Comparison of ENCODE assay signal across 8 cellular contexts in the genomic region with DNA sequence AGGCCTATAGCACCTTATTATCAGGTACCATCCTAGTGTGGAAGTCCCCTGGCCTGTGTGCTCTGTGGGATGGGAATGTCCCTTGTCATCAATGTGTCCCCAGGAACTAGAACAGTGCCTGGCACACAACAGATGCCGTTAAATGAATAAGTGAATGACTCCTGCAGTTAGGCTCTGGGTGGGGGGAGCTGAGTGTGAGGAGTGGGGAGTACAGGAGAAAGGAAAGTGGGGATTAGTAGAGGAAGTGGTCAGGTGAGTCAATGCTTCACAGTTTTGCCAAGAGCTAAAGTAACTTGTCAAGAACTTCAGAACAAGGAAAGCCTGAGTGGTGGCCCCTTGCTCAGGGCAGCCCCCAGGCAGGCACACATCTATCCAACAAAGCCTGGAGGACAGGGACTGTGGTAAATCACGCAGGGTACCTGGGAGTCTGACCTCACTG. TPM values are rescaled to one million over a fixed set of nuclear protein-coding genes. Genes with fewer than 3 reads are reported as not detected.
DNase-seq lines count a peak whose midpoint lies in the region; ATAC-seq and TF ChIP-seq lines count a peak whose summit lies in the region.

No MANE protein-coding gene starts in this region.

- ATAC-seq in GM18867 (IDR thresholded peaks at IDR 0.05; ENCODE audit: unreplicated experiment) (peak; percentile 4), HG03139 (IDR thresholded peaks at IDR 0.05; ENCODE audit: unreplicated experiment) (peak; percentile 4), sciatic nerve (no peak)

- no peaks in the 10 kb centered on the region for H3K9me3 ChIP-seq in liver (ENCODE audit: control insufficient read depth in 4 of 4, low read length in 3 of 4)

- TF ChIP-seq CTCF in liver (IDR thresholded peaks at IDR 0.05; ENCODE audit: low read depth, low read length, missing input control) = no peak

- 79% methylated on average over 2 of the region's 2 CpGs for whole genome bisulfite sequencing in liver

- no peak overlapping the region for H3K9ac ChIP-seq in liver (ENCODE audit: low read depth in 1 of 2, low read length in 2 of 2)

- peak overlapping the region; percentile 6 to 28 for H3K27ac ChIP-seq in liver (ENCODE audit: low read depth in 1 of 2, low read length in 2 of 2)

- H3K36me3 ChIP-seq in liver (ENCODE audit: control insufficient read depth in 4 of 4, insufficient read depth in 3 of 4, low read depth in 1 of 4, low read length in 3 of 4) = no peaks in the 10 kb centered on the region

- H3K27me3 ChIP-seq in liver (ENCODE audit: control insufficient read depth in 4 of 4, insufficient read depth in 4 of 4, low read length in 3 of 4) = no peaks in the 10 kb centered on the region

- peak; percentile 85 for DNase-seq in activated CD4-positive, alpha-beta T cell treated with anti-CD3 and anti-CD28 coated beads for 48 hours
- DNase-seq in NCI-H1694 (lab: John Stamatoyannopoulos, UW) (no peak), 8988T (no peak), sciatic nerve (ENCODE audit: low spot score) (no peak), posterior vena cava (ENCODE audit: low spot score) (no peak)

- intact Hi-C loops in sciatic nerve (cut with DNase I) = no loop called here
- intact Hi-C loops in posterior vena cava (cut with DNase I) = loop anchor here (2.0 to 10.0 kb wide), 3 partner anchors 161 to 439 kb away; no protein-coding TSS in a partner anchor

- peaks cover 3 to 9% (median 6%) of the 10 kb centered on the region in 4 donors for H3K4me1 ChIP-seq in liver (ENCODE audit: control insufficient read depth in 4 of 4, insufficient read depth in 4 of 4, low read length in 3 of 4)

- no peak overlapping the region for H3K4me3 ChIP-seq in liver (ENCODE audit: low read depth in 1 of 3, low read length in 3 of 3)

- no peak for TF ChIP-seq RAD21 in liver (IDR thresholded peaks at IDR 0.05)

TF ChIP-seq in liver, 16 proteins besides CTCF, POLR2A, EP300 and RAD21:
- no peak for TF ChIP-seq FOXA2 (IDR thresholded peaks at IDR 0.05)
- no peak for TF ChIP-seq RXRA (IDR thresholded peaks at IDR 0.05)
- TF ChIP-seq, protein P1, sequence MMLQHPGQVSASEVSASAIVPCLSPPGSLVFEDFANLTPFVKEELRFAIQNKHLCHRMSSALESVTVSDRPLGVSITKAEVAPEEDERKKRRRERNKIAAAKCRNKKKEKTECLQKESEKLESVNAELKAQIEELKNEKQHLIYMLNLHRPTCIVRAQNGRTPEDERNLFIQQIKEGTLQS (IDR thresholded peaks at IDR 0.05) = no peak

RNA-seq across cellular contexts. Expression of a gene that starts 33.4 kb away (rescaled TPM):
- 100 to 1,000 TPM; 142 to 187 TPM for total RNA-seq in liver
- polyA plus RNA-seq in liver = 100 to 1,000 TPM; 223 to 254 TPM
- total RNA-seq in sciatic nerve = 163 TPM
- 100 to 1,000 TPM; 160 to 182 TPM for total RNA-seq in posterior vena cava

RNA-seq across cellular contexts. Expression of a gene that starts 42.5 kb away (rescaled TPM):
- total RNA-seq in liver = 10 to 100 TPM in 1 of 2 donors, 1 to 10 TPM in 1; 9.9 to 12.3 TPM
- polyA plus RNA-seq in liver = 10 to 100 TPM in 1 of 2 donors, 1 to 10 TPM in 1; 9.0 to 32.9 TPM
- 45.2 TPM for total RNA-seq in sciatic nerve
- 10 to 100 TPM; 31.2 to 36.7 TPM for total RNA-seq in posterior vena cava
